8 cellular contexts compared by ENCODE assay signal in the genomic region with DNA sequence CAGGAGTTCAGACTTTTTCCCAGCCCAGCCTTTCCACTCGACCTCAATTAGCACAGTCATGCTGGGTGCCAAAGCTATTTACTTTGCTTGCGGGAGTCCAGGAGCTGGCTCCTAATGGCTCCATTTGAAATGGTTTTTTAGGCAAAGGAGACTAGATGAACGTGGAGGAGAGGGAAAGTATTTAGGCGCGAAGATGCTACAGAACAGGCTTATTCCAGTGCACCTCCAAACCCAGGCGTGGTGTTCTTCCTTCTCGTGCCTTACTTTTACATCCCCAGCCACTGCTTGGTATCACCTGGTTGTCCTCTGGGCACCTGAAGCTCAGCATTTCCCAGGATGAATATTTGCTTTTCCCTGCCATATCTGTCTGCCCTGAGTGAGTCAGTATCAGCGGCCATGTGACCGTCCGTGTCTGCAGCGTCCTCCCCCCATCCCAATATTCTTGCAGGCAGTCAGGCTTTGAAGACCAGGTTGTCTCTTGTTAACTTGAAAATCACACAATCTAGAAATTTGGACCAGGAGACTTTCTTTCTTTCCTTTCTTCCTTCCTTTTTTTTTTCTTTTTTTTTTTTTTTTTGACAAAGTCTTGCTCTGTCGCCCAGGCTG.
A peak's percentile ranks its signal among the peaks of the same experiment; 100 is the strongest.
DNase-seq lines count a peak whose midpoint lies in the region; ATAC-seq and TF ChIP-seq lines count a peak whose summit lies in the region.

No MANE protein-coding gene starts in this region.

- H2AK9ac ChIP-seq in IMR-90 (replicated peaks; ENCODE audit: low read depth, low read length, poor library complexity): peak overlapping the region; percentile 88

- BruUV-seq in IMR-90 (replicated peaks; lab: Mats Ljungman, UMichigan): no TSS peak

- WGBS in IMR-90 (ENCODE audit: extremely low coverage in 2 of 2, insufficient read length in 1 of 2), 2 experiments: 91% methylated on average over 6 of the region's 12 CpGs; no CpG with 5 or more reads in 1 of the 2 experiments

- ATAC-seq in IMR-90 (ENCODE audit: low read depth): no peak
- ATAC-seq in activated naive CD8-positive, alpha-beta T cell treated with anti-CD3 and anti-CD28 coated beads, Interleukin-2, amount 10 ng/mL, durations not matched to agents 7 days and 5 days (ENCODE audit: low read depth): no peak
- no peak for ATAC-seq in GM18873 (IDR thresholded peaks at IDR 0.05; ENCODE audit: low FRiP score, unreplicated experiment)

- no peaks in the 10 kb centered on the region for H3K36me3 Mint-ChIP-seq in activated naive CD8-positive, alpha-beta T cell treated with anti-CD3 and anti-CD28 coated beads, Interleukin-2, amount 10 ng/mL, durations not matched to agents 7 days and 5 days

- H3K23ac ChIP-seq in IMR-90 (ENCODE audit: low read depth, low read length): peak overlapping the region; percentile 50; the same call in 1 of the 2 replicates

- intact Hi-C loops in IMR-90 (cut with micrococcal nuclease) (loop anchor here (1.0 to 5.0 kb wide), 2 partner anchors 102 to 198 kb away; a partner anchor contains a TSS), uterus (cut with DNase I; ENCODE audit: low total_unique reads) (no loop called here)

- peak overlapping the region; percentile 39 for H2BK15ac ChIP-seq in IMR-90 (ENCODE audit: low read depth, low read length)

- POLR2A ChIA-PET in AG04450 (lab: Yijun Ruan, JAX): interaction anchor here (0.6 to 1.8 kb wide), 11 partner anchors 26 to 724 kb away, joined by 3 to 16 read pairs (median 3); a partner anchor contains a TSS
- POLR2A ChIA-PET in IMR-90 (lab: Charles Lee; ENCODE audit: unreplicated experiment): interaction anchor here (0.6 to 1.5 kb wide), 2 partner anchors 196 to 344 kb away, joined by 3 to 6 read pairs; no protein-coding TSS in a partner anchor
- POLR2A ChIA-PET in activated naive CD8-positive, alpha-beta T cell treated with anti-CD3 and anti-CD28 coated beads, Interleukin-2, amount 10 ng/mL, durations not matched to agents 7 days and 5 days (lab: Charles Lee): interaction anchor here (1.0 to 2.1 kb wide), 4 partner anchors 45 to 306 kb away, joined by 3 to 12 read pairs (median 6); a partner anchor contains a TSS

- no peak for DNase-seq in AG04450 (ENCODE audit: low read depth, low spot score)
- peak; percentile 15 for DNase-seq in IMR-90
- DNase-seq in activated naive CD8-positive, alpha-beta T cell treated with anti-CD3 and anti-CD28 coated beads, Interleukin-2, amount 10 ng/mL, durations not matched to agents 7 days and 5 days: no peak
- peak; percentile 22 for DNase-seq in kidney tubule cell (ENCODE audit: low spot score)
- no peak for DNase-seq in uterus
- DNase-seq in SIG-M5 treated with dmso at 0.1 percent for 504 hours (lab: John Stamatoyannopoulos, UW; ENCODE audit: unreplicated experiment): no peak
- no peak for DNase-seq in stimulated activated naive CD4-positive, alpha-beta T cell treated with Interleukin-2 at 50 U/mL for 16 hours (lab: John Stamatoyannopoulos, UW)

- peaks cover 12% of the 10 kb centered on the region for H3K9me1 ChIP-seq in IMR-90 (ENCODE audit: insufficient read depth, low read length)

- peak overlapping the region; percentile 76 for H2BK20ac ChIP-seq in IMR-90 (ENCODE audit: low read depth, low read length)

- H3K36me3 ChIP-seq in IMR-90 (ENCODE audit: control insufficient read depth, insufficient read depth, low read length) (no peaks in the 10 kb centered on the region), uterus (no peaks in the 10 kb centered on the region)

- in situ Hi-C loops in IMR-90 (cut with MboI; ENCODE audit: low sequenced_read_pairs): no loop called here

- peak overlapping the region; percentile 30 to 71 for H4K8ac ChIP-seq in IMR-90 (ENCODE audit: low read depth in 2 of 2, low read length in 2 of 2)

- peak overlapping the region; percentile 14 for H4K5ac ChIP-seq in IMR-90 (ENCODE audit: low read depth, low read length)

- H3K4me2 ChIP-seq in IMR-90 (ENCODE audit: low read depth, low read length): peak overlapping the region; percentile 81

- H2AK5ac ChIP-seq in IMR-90 (ENCODE audit: low read depth, low read length): peak overlapping the region; percentile 74; the same call in 1 of the 2 replicates

- H3K56ac ChIP-seq in IMR-90 (ENCODE audit: extremely low read depth, insufficient read depth, low read length): peak overlapping the region; percentile 62

- peaks cover 0 to 12% of the 10 kb centered on the region in 2 experiments; a peak in 3 of 4 replicates for H3K79me1 ChIP-seq in IMR-90 (ENCODE audit: low read depth in 1 of 2, low read length in 2 of 2)

- H3K4ac ChIP-seq in IMR-90 (ENCODE audit: low read depth, low read length): peak overlapping the region; percentile 61

- H4K91ac ChIP-seq in IMR-90 (ENCODE audit: insufficient read depth, low read depth, low read length): peak overlapping the region; percentile 73

- H3K9ac ChIP-seq in IMR-90 (ENCODE audit: low read depth, low read length): peak overlapping the region; percentile 37

- peaks cover 3% of the 10 kb centered on the region; the same call in 1 of the 2 replicates for H4K20me1 ChIP-seq in IMR-90 (ENCODE audit: insufficient read depth, low read length)

- no peaks in the 10 kb centered on the region for H3K27me3 Mint-ChIP-seq in activated naive CD8-positive, alpha-beta T cell treated with anti-CD3 and anti-CD28 coated beads, Interleukin-2, amount 10 ng/mL, durations not matched to agents 7 days and 5 days

- peak overlapping the region; percentile 99 for H2AFZ ChIP-seq in IMR-90 (replicated peaks; ENCODE audit: low read length, poor library complexity)

- peak overlapping the region; percentile 75 for H2BK120ac ChIP-seq in IMR-90 (ENCODE audit: low read depth, low read length)

- no peak for TF ChIP-seq RAD21 in IMR-90 (IDR thresholded peaks at IDR 0.05; ENCODE audit: low read length)

- peak overlapping the region; percentile 81 for H3K4me3 ChIP-seq in AG04450 (ENCODE audit: low read depth, low read length)
- peak overlapping the region; percentile 48 for H3K4me3 ChIP-seq in IMR-90 (ENCODE audit: insufficient read depth, low read depth, low read length)
- peak overlapping the region in 1 of 2 donors; percentile 63 for H3K4me3 ChIP-seq in uterus

- H3K14ac ChIP-seq in IMR-90 (replicated peaks; ENCODE audit: low read depth, low read length): peak overlapping the region; percentile 65

- TF ChIP-seq CTCF in AG04450 (IDR thresholded peaks at IDR 0.05; ENCODE audit: low read depth, low read length) (no peak), IMR-90 (conservative IDR thresholded peaks at IDR 0.05; ENCODE audit: low read depth, low read length) (no peak), uterus (IDR thresholded peaks at IDR 0.05) (no peak)

- H3K18ac ChIP-seq in IMR-90 (ENCODE audit: low read depth, low read length): peak overlapping the region; percentile 30

- H3K27ac Mint-ChIP-seq in activated naive CD8-positive, alpha-beta T cell treated with anti-CD3 and anti-CD28 coated beads, Interleukin-2, amount 10 ng/mL, durations not matched to agents 7 days and 5 days: peak overlapping the region; percentile 99

- H3K9me3 Mint-ChIP-seq in activated naive CD8-positive, alpha-beta T cell treated with anti-CD3 and anti-CD28 coated beads, Interleukin-2, amount 10 ng/mL, durations not matched to agents 7 days and 5 days: no peaks in the 10 kb centered on the region

- H3K9me3 ChIP-seq in AG04450 (ENCODE audit: control insufficient read depth, insufficient read depth, low read length): peaks cover 7% of the 10 kb centered on the region
- H3K9me3 ChIP-seq in IMR-90 (ENCODE audit: control insufficient read depth, insufficient read depth, low read length): no peaks in the 10 kb centered on the region; the same call in 1 of the 2 replicates
- no peaks in the 10 kb centered on the region for H3K9me3 ChIP-seq in uterus

- peaks cover 23% of the 10 kb centered on the region for H3K4me1 Mint-ChIP-seq in activated naive CD8-positive, alpha-beta T cell treated with anti-CD3 and anti-CD28 coated beads, Interleukin-2, amount 10 ng/mL, durations not matched to agents 7 days and 5 days

- H3K4me1 ChIP-seq in IMR-90 (ENCODE audit: control insufficient read depth, insufficient read depth, low read length): peaks cover 9% of the 10 kb centered on the region
- no peaks in the 10 kb centered on the region for H3K4me1 ChIP-seq in uterus

- peaks cover 2% of the 10 kb centered on the region for H3K27me3 ChIP-seq in AG04450 (ENCODE audit: control insufficient read depth, insufficient read depth, low read length)
- 0 out of 2 replicates have a peak, but pooled peaks cover 2% of the 10 kb centered on the region for H3K27me3 ChIP-seq in IMR-90 (ENCODE audit: control insufficient read depth, insufficient read depth, low read length)
- H3K27me3 ChIP-seq in uterus: no peaks in the 10 kb centered on the region

- CTCF ChIA-PET in AG04450 (lab: Charles Lee) (no interaction called here), IMR-90 (lab: Yijun Ruan, JAX) (interaction anchor here (0.7 to 1.4 kb wide), 3 partner anchors 11 to 145 kb away, joined by 3 to 4 read pairs (median 3); no protein-coding TSS in a partner anchor)

- peak overlapping the region; percentile 83 for H2BK5ac ChIP-seq in IMR-90 (ENCODE audit: low read depth, low read length, poor library complexity, severe bottlenecking)

- peak overlapping the region; percentile 95 for H3K4me3 Mint-ChIP-seq in activated naive CD8-positive, alpha-beta T cell treated with anti-CD3 and anti-CD28 coated beads, Interleukin-2, amount 10 ng/mL, durations not matched to agents 7 days and 5 days

- no peak for TF ChIP-seq POLR2A in IMR-90 (IDR thresholded peaks at IDR 0.05; ENCODE audit: low read depth, low read length)
- TF ChIP-seq POLR2A in uterus (IDR thresholded peaks at IDR 0.05): no peak

- peak overlapping the region; percentile 99 for H3K27ac ChIP-seq in AG04450 (ENCODE audit: low read depth, low read length)
- peak overlapping the region; percentile 72 for H3K27ac ChIP-seq in IMR-90 (ENCODE audit: insufficient read depth, low read length)
- peak overlapping the region; percentile 83 to 92 for H3K27ac ChIP-seq in uterus

- dilution Hi-C loops in IMR-90 (cut with HindIII; ENCODE audit: low sequenced_read_pairs, unreplicated experiment): no loop called here

TF ChIP-seq in IMR-90, 13 proteins besides CTCF, POLR2A, EP300 and RAD21 (continues in another document):
- TF ChIP-seq, protein P1, sequence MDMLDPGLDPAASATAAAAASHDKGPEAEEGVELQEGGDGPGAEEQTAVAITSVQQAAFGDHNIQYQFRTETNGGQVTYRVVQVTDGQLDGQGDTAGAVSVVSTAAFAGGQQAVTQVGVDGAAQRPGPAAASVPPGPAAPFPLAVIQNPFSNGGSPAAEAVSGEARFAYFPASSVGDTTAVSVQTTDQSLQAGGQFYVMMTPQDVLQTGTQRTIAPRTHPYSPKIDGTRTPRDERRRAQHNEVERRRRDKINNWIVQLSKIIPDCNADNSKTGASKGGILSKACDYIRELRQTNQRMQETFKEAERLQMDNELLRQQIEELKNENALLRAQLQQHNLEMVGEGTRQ (IDR thresholded peaks at IDR 0.05; ENCODE audit: low read depth, low read length): peak; percentile 81
- TF ChIP-seq MAFK (IDR thresholded peaks at IDR 0.05; ENCODE audit: low read depth, low read length): no peak

Comparison
In these comparisons a context has a peak if more than half of its experiments do, and no peak if none do; other contexts are left out.
1. DNase-seq: peak in IMR-90 (single experiment) and kidney tubule cell (single experiment); none in AG04450 (single experiment), activated naive CD8-positive, alpha-beta T cell treated with anti-CD3 and anti-CD28 coated beads, Interleukin-2, amount 10 ng/mL, durations not matched to agents 7 days and 5 days (single experiment), uterus (0 of 2), SIG-M5 treated with dmso at 0.1 percent for 504 hours (single experiment) and stimulated activated naive CD4-positive, alpha-beta T cell treated with Interleukin-2 at 50 U/mL for 16 hours (single experiment).
2. Peak in every context shown above with its lines, with median percentiles within 50 percentile points of each other: H3K27ac ChIP-seq.